In the genomic region with DNA sequence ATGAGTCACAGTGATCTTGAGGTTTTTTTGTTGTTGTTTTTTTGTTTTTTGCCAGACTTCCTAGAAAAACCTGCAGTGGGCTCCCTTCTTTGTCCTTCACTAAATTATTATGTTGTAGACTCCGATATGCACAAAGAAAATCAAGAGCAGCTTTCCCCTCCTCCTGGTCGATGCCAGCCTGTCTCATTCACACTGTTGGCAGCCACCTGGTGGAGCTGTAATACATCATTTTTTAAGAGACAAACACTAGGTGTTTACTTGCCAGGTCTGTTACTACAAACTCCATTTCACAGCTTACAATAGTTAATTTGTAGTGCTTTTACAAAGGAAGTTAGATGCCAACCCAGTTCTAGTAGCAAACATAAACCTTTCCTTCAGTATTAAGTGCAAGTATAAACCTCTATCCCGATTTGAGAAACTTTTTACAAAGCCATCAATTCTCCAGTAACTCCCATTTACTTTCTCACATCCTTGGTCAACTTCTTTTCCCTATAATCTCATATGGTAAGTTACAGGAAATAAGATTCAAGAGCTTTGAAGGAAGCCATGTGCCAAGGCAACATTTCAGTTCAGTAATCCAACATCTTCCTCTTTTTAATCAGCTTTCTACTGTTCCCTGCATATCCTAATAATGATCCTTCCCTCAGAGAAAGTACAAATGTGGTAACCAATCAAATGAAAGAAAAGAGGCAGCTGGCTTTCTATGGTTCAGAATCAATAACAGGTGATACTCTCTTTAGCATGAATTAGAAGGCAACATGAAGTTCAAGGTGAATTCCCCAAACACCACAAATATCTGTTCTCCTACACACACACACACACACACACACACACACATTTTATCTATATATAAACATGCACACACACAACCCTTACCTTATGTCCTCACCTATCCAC, we compare ENCODE assay signal across 1 cellular context.
TF ChIP-seq lines count a peak whose summit lies in the region.

No MANE protein-coding gene starts in this region.

TF ChIP-seq in HEK293, 187 proteins besides CTCF, POLR2A, EP300 and RAD21 (continued from another document):
- TF ChIP-seq, protein P1, sequence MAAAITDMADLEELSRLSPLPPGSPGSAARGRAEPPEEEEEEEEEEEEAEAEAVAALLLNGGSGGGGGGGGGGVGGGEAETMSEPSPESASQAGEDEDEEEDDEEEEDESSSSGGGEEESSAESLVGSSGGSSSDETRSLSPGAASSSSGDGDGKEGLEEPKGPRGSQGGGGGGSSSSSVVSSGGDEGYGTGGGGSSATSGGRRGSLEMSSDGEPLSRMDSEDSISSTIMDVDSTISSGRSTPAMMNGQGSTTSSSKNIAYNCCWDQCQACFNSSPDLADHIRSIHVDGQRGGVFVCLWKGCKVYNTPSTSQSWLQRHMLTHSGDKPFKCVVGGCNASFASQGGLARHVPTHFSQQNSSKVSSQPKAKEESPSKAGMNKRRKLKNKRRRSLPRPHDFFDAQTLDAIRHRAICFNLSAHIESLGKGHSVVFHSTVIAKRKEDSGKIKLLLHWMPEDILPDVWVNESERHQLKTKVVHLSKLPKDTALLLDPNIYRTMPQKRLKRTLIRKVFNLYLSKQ (tag by site-specific recombination; IDR thresholded peaks at IDR 0.05; ENCODE audit: borderline replicate concordance), result no peak
- TF ChIP-seq SCRT2 (tag by site-specific recombination; IDR thresholded peaks at IDR 0.05), result 0 out of 2 replicates have a peak, but pooled peaks have one; percentile 8
- TF ChIP-seq, protein P2, sequence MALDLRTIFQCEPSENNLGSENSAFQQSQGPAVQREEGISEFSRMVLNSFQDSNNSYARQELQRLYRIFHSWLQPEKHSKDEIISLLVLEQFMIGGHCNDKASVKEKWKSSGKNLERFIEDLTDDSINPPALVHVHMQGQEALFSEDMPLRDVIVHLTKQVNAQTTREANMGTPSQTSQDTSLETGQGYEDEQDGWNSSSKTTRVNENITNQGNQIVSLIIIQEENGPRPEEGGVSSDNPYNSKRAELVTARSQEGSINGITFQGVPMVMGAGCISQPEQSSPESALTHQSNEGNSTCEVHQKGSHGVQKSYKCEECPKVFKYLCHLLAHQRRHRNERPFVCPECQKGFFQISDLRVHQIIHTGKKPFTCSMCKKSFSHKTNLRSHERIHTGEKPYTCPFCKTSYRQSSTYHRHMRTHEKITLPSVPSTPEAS (tag by site-specific recombination; IDR thresholded peaks at IDR 0.05), result peak; percentile 67
- TF ChIP-seq OSR2 (tag by site-specific recombination; IDR thresholded peaks at IDR 0.05), result no peak
- peak; percentile 18; the same call in 1 of the 2 replicates for TF ChIP-seq ZNF654 (tag by site-specific recombination; IDR thresholded peaks at IDR 0.05; ENCODE audit: low read depth)
